Comparison of ENCODE assay signal across 34 cellular contexts in the genomic region with DNA sequence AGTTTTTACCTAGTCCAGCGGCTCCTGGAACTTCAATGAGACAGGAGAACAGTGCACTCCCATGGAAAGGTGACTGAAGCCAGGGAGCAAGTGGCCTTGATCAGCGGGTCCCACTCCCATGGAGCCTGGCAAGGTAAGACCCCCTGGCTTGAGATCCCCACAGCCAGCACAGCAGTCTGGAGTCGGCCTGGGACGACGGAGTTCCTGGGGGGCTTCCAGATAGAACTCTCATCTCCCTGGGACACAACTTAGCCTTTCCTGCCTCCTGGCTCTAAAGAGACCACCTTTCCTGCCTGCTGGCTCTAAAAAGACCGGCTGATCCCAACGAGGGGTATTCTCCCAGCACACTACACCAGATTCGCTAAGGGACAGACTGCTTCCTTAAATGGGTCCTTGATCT.
"Had no signal": no experiment of that assay in that cellular context is flagged by ENCODE, and none has a peak within 500 bp of the region (broad histone marks: within the 10 kb centered on the region; RNA-seq: fewer than 3 reads in every experiment).

No MANE protein-coding gene starts in this region.

- ATAC-seq: activated naive CD4-positive, alpha-beta T cell treated with anti-CD3 and anti-CD28 coated beads, Interleukin-2, amount 50 U/mL, for 72 hours; activated naive CD8-positive, alpha-beta T cell treated with anti-CD3 and anti-CD28 coated beads, Interleukin-2, amount 50 U/mL, for 24 hours; activated T-cell treated with anti-CD3 and anti-CD28 coated beads, Interleukin-2, amount 50 U/mL, for 4 hours; activated T-cell treated with anti-CD3 and anti-CD28 coated beads, Interleukin-2, amount 50 U/mL, for 72 hours; activated T-helper 17 cell treated with anti-CD3 and anti-CD28 coated beads, Interleukin-2, amount 50 U/mL, for 72 hours; body of pancreas had no signal

- FAIRE-seq: astrocyte, bronchial epithelial cell had no signal

- H3K9me3 ChIP-seq: adrenal gland, ascending aorta, body of pancreas had no signal

- DNase-seq: activated effector memory CD4-positive, alpha-beta T cell treated with anti-CD3 and anti-CD28 coated beads, Interleukin-2, amount 50 U/mL, for 16 hours; activated effector memory CD4-positive, alpha-beta T cell treated with Interleukin-2 at 50 U/mL for 16 hours; activated gamma-delta T cell; activated gamma-delta T cell treated with Interleukin-2 at 50 U/mL for 16 hours; activated naive CD4-positive, alpha-beta T cell; activated naive CD4-positive, alpha-beta T cell treated with anti-CD3 and anti-CD28 coated beads for 36 hours; activated naive CD4-positive, alpha-beta T cell treated with anti-CD3 and anti-CD28 coated beads, Interleukin-2, amount 10 ng/mL, durations not matched to agents 7 days and 5 days; activated naive CD4-positive, alpha-beta T cell treated with anti-CD3 and anti-CD28 coated beads, Interleukin-2, amount 50 U/mL, for 16 hours; activated naive CD4-positive, alpha-beta T cell treated with Interleukin-2 at 50 U/mL for 16 hours; activated naive CD8-positive, alpha-beta T cell treated with anti-CD3 and anti-CD28 coated beads for 36 hours; activated naive CD8-positive, alpha-beta T cell treated with anti-CD3 and anti-CD28 coated beads, Interleukin-2, amount 10 ng/mL, durations not matched to agents 7 days and 5 days; activated naive CD8-positive, alpha-beta T cell treated with anti-CD3 and anti-CD28 coated beads, Interleukin-2, amount 50 U/mL, for 24 hours; activated T-cell treated with anti-CD3 and anti-CD28 coated beads, Interleukin-2, amount 50 U/mL, for 1 hour; activated T-cell treated with anti-CD3 and anti-CD28 coated beads, Interleukin-2, amount 50 U/mL, for 24 hours; activated T-cell treated with anti-CD3 and anti-CD28 coated beads, Interleukin-2, amount 50 U/mL, for 4 hours; activated T-cell treated with anti-CD3 and anti-CD28 coated beads, Interleukin-2, amount 50 U/mL, for 48 hours; activated T-cell treated with anti-CD3 and anti-CD28 coated beads, Interleukin-2, amount 50 U/mL, for 72 hours; adrenal gland; amniotic stem cell; amygdala; anterior cingulate cortex; aorta; body of pancreas; brain microvascular endothelial cell; caudate nucleus; central memory CD4-positive, alpha-beta T cell; cerebellar nuclear complex had no signal

- H3K27ac ChIP-seq: adrenal gland, ascending aorta, body of pancreas, brain microvascular endothelial cell, breast epithelium, cardiac muscle cell had no signal

- H3K27me3 ChIP-seq: adrenal gland, ascending aorta, body of pancreas, brain microvascular endothelial cell, breast epithelium, cardiac muscle cell had no signal

- H3K4me1 ChIP-seq: adrenal gland, ascending aorta, body of pancreas, breast epithelium had no signal

- H3K4me3 ChIP-seq: adrenal gland, ascending aorta, body of pancreas, breast epithelium, cardiac muscle cell had no signal

- H3K36me3 ChIP-seq: adrenal gland, ascending aorta, brain microvascular endothelial cell, breast epithelium, cardiac muscle cell had no signal
